14 cellular contexts compared by ENCODE assay signal in the genomic region with DNA sequence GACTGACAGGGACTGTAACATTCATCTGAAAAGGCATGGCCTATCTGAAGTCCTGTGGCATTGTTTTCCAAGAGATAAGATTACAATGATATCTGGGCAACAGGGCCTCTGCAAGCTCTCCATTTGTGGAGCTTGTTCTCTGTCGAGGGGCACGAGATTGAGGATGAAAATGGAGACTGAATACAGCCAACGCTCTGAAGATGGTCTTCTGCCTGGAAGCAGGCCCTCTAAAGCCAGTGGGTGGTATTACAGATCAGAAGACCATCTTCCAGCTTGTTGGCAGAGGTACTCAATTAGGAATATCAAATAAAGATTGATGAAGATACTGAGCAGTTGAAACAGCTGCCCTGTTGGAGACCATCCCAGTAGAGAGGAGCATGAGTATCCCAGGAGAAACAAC.
DNase-seq lines count a peak whose midpoint lies in the region; ATAC-seq, FAIRE-seq and TF ChIP-seq lines count a peak whose summit lies in the region.
"Had no signal": no experiment of that assay in that cellular context is flagged by ENCODE, and none has a peak within 500 bp of the region (broad histone marks: within the 10 kb centered on the region; RNA-seq: fewer than 3 reads in every experiment).

No MANE protein-coding gene starts in this region.

- no peak for TF ChIP-seq POLR2A in HepG2 (IDR thresholded peaks at IDR 0.05; ENCODE audit: insufficient read depth in 1 of 2, low read depth in 2 of 2, low read length in 2 of 2)
- TF ChIP-seq POLR2A in right lobe of liver (IDR thresholded peaks at IDR 0.05) = no peak

- no peaks in the 10 kb centered on the region for H3K79me2 ChIP-seq in HepG2 (ENCODE audit: insufficient read depth, low read length)

- CTCF ChIA-PET in HepG2 (lab: Yijun Ruan, JAX; ENCODE audit: low intra/inter-chr PET ratio, low total read pairs) (no interaction called here), RWPE1 (lab: Yijun Ruan, JAX) (interaction anchor here (0.6 to 0.7 kb wide), 2 partner anchors 13 to 229 kb away, joined by 3 to 6 read pairs; no protein-coding TSS in a partner anchor)

- no peak overlapping the region for H3K27ac ChIP-seq in HepG2 (ENCODE audit: extremely low read length, insufficient read depth, low read length)
- no peak overlapping the region for H3K27ac ChIP-seq in right lobe of liver
- H3K27ac ChIP-seq in RWPE1 = no peak overlapping the region
- H3K27ac ChIP-seq: upper lobe of right lung had no signal

- whole genome bisulfite sequencing in HepG2 (ENCODE audit: low lambda C conversion rate) = 2% methylated on average over 3 of the region's 3 CpGs
- WGBS in right lobe of liver (ENCODE audit: insufficient coverage, low coverage, low lambda C conversion rate, missing lambda C conversion rate) = 44% methylated on average over 3 of the region's 3 CpGs

- H2AFZ ChIP-seq in HepG2 (ENCODE audit: low read length) = no peak overlapping the region

- TF ChIP-seq CTCF in HepG2 (CRISPR knock-in tag; IDR thresholded peaks at IDR 0.05) (peak; percentile 33; the same call in 1 of the 2 replicates), right lobe of liver (IDR thresholded peaks at IDR 0.05) (no peak), RWPE1 (conservative IDR thresholded peaks at IDR 0.05; ENCODE audit: low read depth) (no peak)

- FAIRE-seq in HepG2 (lab: Jason Lieb, UNC) (no peak), HTR-8/SVneo (lab: Jason Lieb, UNC) (no peak)
- FAIRE-seq: astrocyte, K562 had no signal

- H3K36me3 ChIP-seq in HepG2 (replicated peaks in 1 of 2; ENCODE audit: control insufficient read depth in 1 of 2, insufficient read depth in 2 of 2, low read length in 2 of 2) (no peaks in the 10 kb centered on the region), right lobe of liver (no peaks in the 10 kb centered on the region)
- H3K36me3 ChIP-seq: upper lobe of right lung had no signal

- ATAC-seq in HepG2 = peak; percentile 63
- no peak for ATAC-seq in right lobe of liver
- ATAC-seq in HG02884 (IDR thresholded peaks at IDR 0.05; ENCODE audit: unreplicated experiment) = peak; percentile 65
- ATAC-seq: K562, mucosa of descending colon, upper lobe of right lung had no signal

- intact Hi-C loops in HepG2 (cut with micrococcal nuclease; ENCODE audit: unreplicated experiment) (loop anchor here (1.0 kb wide), 1 partner anchor 268 kb away; no protein-coding TSS in a partner anchor), right lobe of liver (cut with DNase I) (no loop called here)

- TF ChIP-seq RAD21 in HepG2 (CRISPR knock-in tag; IDR thresholded peaks at IDR 0.05) = no peak

- in situ Hi-C loops in HepG2 (cut with HindIII; ENCODE audit: extremely low pct_ligation_motif_present, low pct_unique_long_range_greater_than_20kb) = no loop called here

- TF ChIP-seq EP300 in HepG2 (IDR thresholded peaks at IDR 0.05; ENCODE audit: low read depth in 2 of 2, low read length in 2 of 2) = no peak
- TF ChIP-seq EP300 in HepG2 (CRISPR knock-in tag; IDR thresholded peaks at IDR 0.05; ENCODE audit: borderline replicate concordance) = no peak

- H3K9ac ChIP-seq in HepG2 (ENCODE audit: insufficient read depth, low read depth, low read length) = no peak overlapping the region

- BruUV-seq in HepG2 (replicated peaks; lab: Mats Ljungman, UMichigan) = no TSS peak

- H3K4me1 ChIP-seq in HepG2 (ENCODE audit: insufficient read depth, low read length) (no peaks in the 10 kb centered on the region), right lobe of liver (no peaks in the 10 kb centered on the region)
- H3K4me1 ChIP-seq: upper lobe of right lung had no signal

- no peaks in the 10 kb centered on the region for H3K27me3 ChIP-seq in HepG2 (ENCODE audit: control insufficient read depth in 1 of 2, insufficient read depth in 2 of 2, low read length in 2 of 2)
- H3K27me3 ChIP-seq in right lobe of liver = no peaks in the 10 kb centered on the region
- H3K27me3 ChIP-seq: upper lobe of right lung had no signal

- no peaks in the 10 kb centered on the region; the same call in 1 of the 2 replicates for H4K20me1 ChIP-seq in HepG2 (ENCODE audit: insufficient read depth, low read length)

- POLR2A ChIA-PET in HepG2 (lab: Yijun Ruan, JAX) (no interaction called here), RWPE1 (lab: Yijun Ruan, JAX; ENCODE audit: low non-redundant PET) (no interaction called here)

- no peak overlapping the region for H3K4me2 ChIP-seq in HepG2 (ENCODE audit: low read depth, low read length)

- DNase-seq in HepG2 (ENCODE audit: low spot score) (no peak), right lobe of liver (no peak), OCI-M1 (lab: John Stamatoyannopoulos, UW) (peak; percentile 30), C1 segment of cervical spinal cord (lab: John Stamatoyannopoulos, UW) (no peak), NCI-H510A treated with DMSO at 0.1 percent for 48 hours (lab: John Stamatoyannopoulos, UW) (no peak), HTR-8/SVneo (ENCODE audit: insufficient read length, low spot score) (no peak), RWPE1 (ENCODE audit: low spot score) (no peak)
- DNase-seq: activated CD4-positive, alpha-beta T cell treated with anti-CD3 and anti-CD28 coated beads, Interleukin-2, amount 10 ng/mL, durations not matched to agents 24 days and 14 days; mucosa of descending colon; NCI-H187 treated with DMSO at 0.1 percent for 48 hours; upper lobe of right lung had no signal

- no peak overlapping the region for H3K4me3 ChIP-seq in HepG2 (replicated peaks in 1 of 3; ENCODE audit: insufficient read depth in 1 of 3, low read depth in 2 of 3, low read length in 3 of 3)
- H3K4me3 ChIP-seq in right lobe of liver = no peak overlapping the region
- H3K4me3 ChIP-seq: K562, mucosa of descending colon, upper lobe of right lung had no signal

- no peaks in the 10 kb centered on the region for H3K9me3 ChIP-seq in HepG2 (ENCODE audit: low read length)
- no peaks in the 10 kb centered on the region for H3K9me3 ChIP-seq in right lobe of liver
- H3K9me3 ChIP-seq: mucosa of descending colon, upper lobe of right lung had no signal

TF ChIP-seq in HepG2, 621 proteins besides CTCF, POLR2A, EP300 and RAD21:
- peak; percentile 20; the same call in 1 of the 2 replicates for TF ChIP-seq STAG1 (CRISPR knock-in tag; IDR thresholded peaks at IDR 0.05)
- no peak for TF ChIP-seq ZNF766 (CRISPR knock-in tag; IDR thresholded peaks at IDR 0.05; ENCODE audit: borderline replicate concordance)
- TF ChIP-seq ZKSCAN1 (IDR thresholded peaks at IDR 0.05; ENCODE audit: low read length) = no peak
TF ChIP-seq in HepG2: peak in this region for 1.

Comparison
In these comparisons a context has a peak if more than half of its experiments do, and no peak if none do; other contexts are left out.
1. ATAC-seq: peak in HepG2 (single experiment) and HG02884 (single experiment); none in right lobe of liver (0 of 4).